Comparison of ENCODE assay signal across 8 cellular contexts in genomic region chr14:76812422-76813383, GRCh38. TPM values are rescaled to one million over a fixed set of nuclear protein-coding genes. Genes with fewer than 3 reads are reported as not detected.
DNase-seq lines count a peak whose midpoint lies in the region; ATAC-seq and TF ChIP-seq lines count a peak whose summit lies in the region.

Gene ANGEL1, minus strand, starts transcription at chr14:76812882. Its CDS starts 55 bp downstream, at chr14:76812827.

- ATAC-seq in GM19397 (IDR thresholded peaks at IDR 0.05; ENCODE audit: unreplicated experiment) (peak; percentile 87), HG03571 (IDR thresholded peaks at IDR 0.05; ENCODE audit: unreplicated experiment) (peak; percentile 79), left lobe of liver (peak; percentile 91)

- peaks cover 35% of the 10 kb centered on the region for H3K4me1 Mint-ChIP-seq in dendritic cell treated with granulocyte-macrophage colony-stimulating factor and Interleukin-4, amounts not matched to agents 40 ng/mL and 50 ng/mL, for 4 days (ENCODE audit: low read depth)

- no peak for TF ChIP-seq CTCF in C4-2B (conservative IDR thresholded peaks at IDR 0.05)

- H3K9me3 Mint-ChIP-seq in dendritic cell treated with granulocyte-macrophage colony-stimulating factor and Interleukin-4, amounts not matched to agents 40 ng/mL and 50 ng/mL, for 4 days = no peaks in the 10 kb centered on the region

- intact Hi-C loops in dendritic cell treated with granulocyte-macrophage colony-stimulating factor and Interleukin-4, amounts not matched to agents 40 ng/mL and 50 ng/mL, for 4 days (cut with micrococcal nuclease) = loop anchor here (5.0 kb wide), 1 partner anchor 50 kb away; no protein-coding TSS in a partner anchor

- peak within 1 kb of the TSS; percentile 91 for H3K4me3 Mint-ChIP-seq in dendritic cell treated with granulocyte-macrophage colony-stimulating factor and Interleukin-4, amounts not matched to agents 40 ng/mL and 50 ng/mL, for 4 days

- peak within 1 kb of the TSS; percentile 81 for H3K27ac Mint-ChIP-seq in dendritic cell treated with granulocyte-macrophage colony-stimulating factor and Interleukin-4, amounts not matched to agents 40 ng/mL and 50 ng/mL, for 4 days

- DNase-seq in NCI-H774 (lab: John Stamatoyannopoulos, UW) = peak; percentile 92
- DNase-seq in activated CD4-positive, alpha-beta T cell treated with anti-CD3 and anti-CD28 coated beads, Interleukin-2, amount 50 U/mL, for 4 hours = peak; percentile 96
- DNase-seq in left lobe of liver (ENCODE audit: low spot score) = peak; percentile 99
- DNase-seq in stimulated activated CD4-positive, alpha-beta T cell treated with anti-CD3 and anti-CD28 coated beads, Interleukin-2, amount 100 ng/mL, for 24 hours = peak; percentile 96 to 97

- H3K36me3 Mint-ChIP-seq in dendritic cell treated with granulocyte-macrophage colony-stimulating factor and Interleukin-4, amounts not matched to agents 40 ng/mL and 50 ng/mL, for 4 days (ENCODE audit: low read depth) = peaks cover 29% of the 10 kb centered on the region

- H3K27me3 Mint-ChIP-seq in dendritic cell treated with granulocyte-macrophage colony-stimulating factor and Interleukin-4, amounts not matched to agents 40 ng/mL and 50 ng/mL, for 4 days = no peaks in the 10 kb centered on the region

- peak within 1 kb of the TSS; percentile 92 for H3K27ac ChIP-seq in C4-2B

RNA-seq across cellular contexts. Expression of gene ANGEL1, which starts in this region (rescaled TPM):
- total RNA-seq in left lobe of liver = 22.2 TPM

Comparison
In these comparisons a context has a peak if more than half of its experiments do, and no peak if none do; other contexts are left out.
1. Peak in every context shown above with its lines: DNase-seq, ATAC-seq and H3K27ac ChIP-seq.